In genomic region chr6:138086573-138087196, GRCh38 we compare ENCODE assay signal across 9 cellular contexts. TPM values are rescaled to one million over a fixed set of nuclear protein-coding genes. Genes with fewer than 3 reads are reported as not detected.
DNase-seq lines count a peak whose midpoint lies in the region; ATAC-seq, FAIRE-seq and TF ChIP-seq lines count a peak whose summit lies in the region.
"Had no signal": no experiment of that assay in that cellular context is flagged by ENCODE, and none has a peak within 500 bp of the region (broad histone marks: within the 10 kb centered on the region; RNA-seq: fewer than 3 reads in every experiment).

No MANE protein-coding gene starts in this region.

- no peak for ATAC-seq in naive thymus-derived CD8-positive, alpha-beta T cell
- no peak for ATAC-seq in HG03025 (IDR thresholded peaks at IDR 0.05; ENCODE audit: low FRiP score, unreplicated experiment)
- no peak for ATAC-seq in GM18870 (IDR thresholded peaks at IDR 0.05; ENCODE audit: unreplicated experiment)
- no peak for ATAC-seq in GM18858 (IDR thresholded peaks at IDR 0.05; ENCODE audit: unreplicated experiment)

- no peaks in the 10 kb centered on the region for H3K4me1 Mint-ChIP-seq in naive thymus-derived CD8-positive, alpha-beta T cell

- H3K36me3 ChIP-seq in MG63 (peaks cover 18% of the 10 kb centered on the region), kidney epithelial cell (ENCODE audit: control insufficient read depth, insufficient read depth, low read length) (no peaks in the 10 kb centered on the region)

- H3K27me3 Mint-ChIP-seq in naive thymus-derived CD8-positive, alpha-beta T cell = peaks cover 11 to 41% (median 20%) of the 10 kb centered on the region in 5 donors

- H3K4me3 ChIP-seq in MG63 (no peak overlapping the region), kidney epithelial cell (ENCODE audit: low read depth, low read length) (no peak overlapping the region)

- TF ChIP-seq CTCF in kidney epithelial cell (IDR thresholded peaks at IDR 0.05; ENCODE audit: insufficient read depth, low read length, poor library complexity, severe bottlenecking) = no peak

- H3K9me3 ChIP-seq in MG63 = no peaks in the 10 kb centered on the region; the same call in 1 of the 2 replicates

- DNase-seq in COLO829 (ENCODE audit: low spot score) (peak; percentile 39), MG63 (peak; percentile 73), kidney epithelial cell (ENCODE audit: low read depth) (peak; percentile 38)
- no peak for DNase-seq in naive thymus-derived CD8-positive, alpha-beta T cell
- DNase-seq: cortex of kidney had no signal

- FAIRE-seq in TTC549 (lab: Jason Lieb, UNC) = peak; percentile 82

- H3K9me3 Mint-ChIP-seq in naive thymus-derived CD8-positive, alpha-beta T cell = no peaks in the 10 kb centered on the region

- no peak overlapping the region for H3K27ac Mint-ChIP-seq in naive thymus-derived CD8-positive, alpha-beta T cell

- H3K36me3 Mint-ChIP-seq in naive thymus-derived CD8-positive, alpha-beta T cell = no peaks in the 10 kb centered on the region

- no peaks in the 10 kb centered on the region for H3K27me3 ChIP-seq in MG63
- H3K27me3 ChIP-seq in kidney epithelial cell (ENCODE audit: control insufficient read depth, insufficient read depth, low read length) = no peaks in the 10 kb centered on the region

- POLR2A ChIA-PET in naive thymus-derived CD8-positive, alpha-beta T cell (lab: Charles Lee) = interaction anchor here (0.6 kb wide), 1 partner anchor 200 kb away, joined by 3 read pairs; no protein-coding TSS in a partner anchor

- H3K4me3 Mint-ChIP-seq in naive thymus-derived CD8-positive, alpha-beta T cell = no peak overlapping the region

RNA-seq across cellular contexts. Expression of gene PERP, which starts 20.5 kb away (rescaled TPM):
- 38.7 and 43.6 TPM in 2 replicates for total RNA-seq in MG63 (2014; rRNA removed; shearing (Covaris generic); ENCODE audit: low replicate concordance)
- total RNA-seq in kidney epithelial cell = 77.7 and 80.9 TPM in 2 replicates
- total RNA-seq in naive thymus-derived CD8-positive, alpha-beta T cell = under 1 TPM; 0.27 to 0.39 TPM
- polyA plus RNA-seq in naive thymus-derived CD8-positive, alpha-beta T cell = under 1 TPM; 0.05 to 0.77 (median 0.48) TPM

Comparison
In these comparisons a context has a peak if more than half of its experiments do, and no peak if none do; other contexts are left out.
1. DNase-seq: peak in COLO829 (single experiment), MG63 (single experiment) and kidney epithelial cell (single experiment); none in naive thymus-derived CD8-positive, alpha-beta T cell (0 of 10).
2. RNA of gene PERP, which starts 20.5 kb away (total RNA-seq): 77.7 to 80.9 TPM in kidney epithelial cell and 38.7 to 43.6 TPM in MG63; 0.27 to 0.39 TPM in naive thymus-derived CD8-positive, alpha-beta T cell; every median in the first group is over 10 times any median in the second.